ENCODE assay signal across 8 cellular contexts in the genomic region with DNA sequence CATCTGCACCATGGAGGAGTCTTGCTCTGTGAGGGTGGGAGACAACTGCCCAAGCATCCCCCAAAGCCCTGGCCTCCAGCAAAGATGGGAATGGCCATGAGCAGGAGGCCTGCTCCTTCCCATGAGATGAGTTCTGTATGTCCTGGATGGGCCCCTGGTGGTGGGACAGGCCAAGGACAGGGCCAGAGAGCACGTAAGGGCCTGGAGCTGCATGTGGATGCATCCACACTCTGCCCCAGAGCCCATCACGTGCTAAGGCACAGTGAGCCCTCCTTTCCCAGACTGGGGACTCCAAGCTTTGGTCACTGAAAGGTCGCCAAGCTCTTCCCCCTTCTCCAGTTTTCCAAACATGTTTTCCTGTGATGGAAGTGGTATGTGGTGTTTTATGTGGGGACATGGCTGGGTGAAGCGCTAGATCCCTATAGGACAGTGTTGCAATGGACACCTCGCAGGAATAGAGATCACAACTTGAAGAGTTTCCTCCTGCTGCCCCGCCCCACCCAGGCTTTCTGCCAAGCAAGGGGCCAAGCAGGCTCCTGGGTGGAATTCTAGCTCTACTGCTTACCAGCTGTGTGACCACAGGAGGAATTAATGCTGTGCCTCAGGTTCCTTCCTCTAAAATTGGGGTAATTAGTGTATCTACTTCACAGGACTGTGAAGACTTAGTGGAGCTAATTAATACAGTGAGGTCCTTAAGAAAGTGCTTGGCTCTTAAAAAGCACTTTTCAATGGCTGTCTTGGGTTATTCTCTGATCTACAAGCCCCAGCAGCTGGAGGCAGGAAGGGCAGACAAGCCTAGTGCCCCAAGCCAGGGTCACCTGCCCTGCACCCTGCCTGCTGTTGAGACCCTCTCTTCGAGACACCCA.
A peak's percentile ranks its signal among the peaks of the same experiment; 100 is the strongest.
DNase-seq lines count a peak whose midpoint lies in the region; ATAC-seq, FAIRE-seq and TF ChIP-seq lines count a peak whose summit lies in the region.

No MANE protein-coding gene starts in this region.

- ATAC-seq in left colon = peak; percentile 90
- ATAC-seq in HG02642 (IDR thresholded peaks at IDR 0.05; ENCODE audit: poor library complexity, unreplicated experiment) = no peak

- H3K36me3 ChIP-seq in astrocyte (ENCODE audit: insufficient read depth, low read length) (no peaks in the 10 kb centered on the region), Karpas-422 (ENCODE audit: insufficient read depth, low read length) (no peaks in the 10 kb centered on the region)

- peak overlapping the region; percentile 56 for H3K9ac ChIP-seq in astrocyte (ENCODE audit: low read length)
- H3K9ac ChIP-seq in Karpas-422 (ENCODE audit: low read length) = no peak overlapping the region

- H3K27me3 Mint-ChIP-seq in astrocyte (ENCODE audit: low read depth, unreplicated experiment) = peaks cover 3% of the 10 kb centered on the region

- H2AFZ ChIP-seq in astrocyte (ENCODE audit: low read depth, low read length) = no peak overlapping the region
- H2AFZ ChIP-seq in Karpas-422 (ENCODE audit: low read length) = no peak overlapping the region

- peak overlapping the region; percentile 69 for H3K27ac Mint-ChIP-seq in astrocyte (ENCODE audit: unreplicated experiment)

- H3K4me1 ChIP-seq in astrocyte (ENCODE audit: insufficient read depth, low read length) (peaks cover 33% of the 10 kb centered on the region), Karpas-422 (ENCODE audit: low read length) (no peaks in the 10 kb centered on the region)

- H3K9me3 ChIP-seq in AG04450 (ENCODE audit: control insufficient read depth, insufficient read depth, low read length) = no peaks in the 10 kb centered on the region
- no peaks in the 10 kb centered on the region for H3K9me3 ChIP-seq in astrocyte (ENCODE audit: insufficient read depth, low read depth, low read length)
- no peaks in the 10 kb centered on the region for H3K9me3 ChIP-seq in Karpas-422 (ENCODE audit: low read length)

- H3K79me2 ChIP-seq in astrocyte (ENCODE audit: insufficient read depth, low read length) (peaks cover 46% of the 10 kb centered on the region), Karpas-422 (ENCODE audit: low read length) (no peaks in the 10 kb centered on the region)

- no peak for FAIRE-seq in astrocyte (lab: Jason Lieb, UNC)

- H3K4me3 Mint-ChIP-seq in astrocyte (ENCODE audit: unreplicated experiment) = no peak overlapping the region

- CTCF ChIA-PET in AG04450 (lab: Charles Lee) = interaction anchor here (0.9 kb wide), 2 partner anchors 11 to 36 kb away, joined by 4 read pairs; no protein-coding TSS in a partner anchor

- H3K36me3 Mint-ChIP-seq in astrocyte (ENCODE audit: low read depth, unreplicated experiment) = peaks cover 10% of the 10 kb centered on the region

- TF ChIP-seq CTCF in AG04450 (IDR thresholded peaks at IDR 0.05; ENCODE audit: low read depth, low read length) (peak; percentile 25), astrocyte (IDR thresholded peaks at IDR 0.05; ENCODE audit: insufficient read depth, low read depth, low read length) (no peak)

- no peaks in the 10 kb centered on the region for H3K9me2 ChIP-seq in Karpas-422 (replicated peaks; ENCODE audit: insufficient read depth, low read length)

- H4K20me1 ChIP-seq in astrocyte (ENCODE audit: insufficient read depth, low read length) (peaks cover 85% of the 10 kb centered on the region), Karpas-422 (ENCODE audit: insufficient read depth, low read depth, low read length) (peaks cover 32% of the 10 kb centered on the region; the same call in 1 of the 2 replicates)

- H3K27ac ChIP-seq in AG04450 (ENCODE audit: low read depth, low read length) (peak overlapping the region; percentile 52), astrocyte (ENCODE audit: low read depth, low read length) (peak overlapping the region; percentile 57), Karpas-422 (ENCODE audit: low read length) (no peak overlapping the region)

- H3K4me2 ChIP-seq in astrocyte (ENCODE audit: low read length) (peak overlapping the region; percentile 67), Karpas-422 (ENCODE audit: low read depth, low read length, poor library complexity, severe bottlenecking) (no peak overlapping the region)

- H3K27me3 ChIP-seq in AG04450 (ENCODE audit: control insufficient read depth, insufficient read depth, low read length) = no peaks in the 10 kb centered on the region
- no peaks in the 10 kb centered on the region for H3K27me3 ChIP-seq in astrocyte (ENCODE audit: insufficient read depth, low read length)
- no peaks in the 10 kb centered on the region for H3K27me3 ChIP-seq in Karpas-422 (ENCODE audit: low read length)

- peaks cover 54% of the 10 kb centered on the region for H3K4me1 Mint-ChIP-seq in astrocyte (ENCODE audit: low read depth, unreplicated experiment)

- peak; percentile 29 for DNase-seq in AG04450 (ENCODE audit: low read depth, low spot score)
- peak; percentile 26 for DNase-seq in HT-29 (ENCODE audit: low spot score)
- peak; percentile 62 for DNase-seq in astrocyte (ENCODE audit: low read depth)
- peak; percentile 61 to 84 for DNase-seq in left colon
- DNase-seq in AML-193 (lab: John Stamatoyannopoulos, UW) = no peak
- DNase-seq in Karpas-422 = no peak
- no peak for DNase-seq in retina

- no peak overlapping the region for H3K4me3 ChIP-seq in AG04450 (ENCODE audit: low read depth, low read length)
- H3K4me3 ChIP-seq in astrocyte (ENCODE audit: insufficient read depth, low read depth, low read length) = no peak overlapping the region
- H3K4me3 ChIP-seq in Karpas-422 (ENCODE audit: low read length) = no peak overlapping the region

- no peaks in the 10 kb centered on the region for H3K9me3 Mint-ChIP-seq in astrocyte (ENCODE audit: unreplicated experiment)

- POLR2A ChIA-PET in AG04450 (lab: Yijun Ruan, JAX) = no interaction called here

- intact Hi-C loops in left colon (cut with DNase I, micrococcal nuclease) = no loop called here

Comparison
In these comparisons a context has a peak if more than half of its experiments do, and no peak if none do; other contexts are left out.
1. DNase-seq: peak in AG04450 (single experiment), HT-29 (single experiment), astrocyte (single experiment) and left colon (2 of 2); none in AML-193 (0 of 2), Karpas-422 (single experiment) and retina (single experiment).